23 cellular contexts compared by ENCODE assay signal in the genomic region with DNA sequence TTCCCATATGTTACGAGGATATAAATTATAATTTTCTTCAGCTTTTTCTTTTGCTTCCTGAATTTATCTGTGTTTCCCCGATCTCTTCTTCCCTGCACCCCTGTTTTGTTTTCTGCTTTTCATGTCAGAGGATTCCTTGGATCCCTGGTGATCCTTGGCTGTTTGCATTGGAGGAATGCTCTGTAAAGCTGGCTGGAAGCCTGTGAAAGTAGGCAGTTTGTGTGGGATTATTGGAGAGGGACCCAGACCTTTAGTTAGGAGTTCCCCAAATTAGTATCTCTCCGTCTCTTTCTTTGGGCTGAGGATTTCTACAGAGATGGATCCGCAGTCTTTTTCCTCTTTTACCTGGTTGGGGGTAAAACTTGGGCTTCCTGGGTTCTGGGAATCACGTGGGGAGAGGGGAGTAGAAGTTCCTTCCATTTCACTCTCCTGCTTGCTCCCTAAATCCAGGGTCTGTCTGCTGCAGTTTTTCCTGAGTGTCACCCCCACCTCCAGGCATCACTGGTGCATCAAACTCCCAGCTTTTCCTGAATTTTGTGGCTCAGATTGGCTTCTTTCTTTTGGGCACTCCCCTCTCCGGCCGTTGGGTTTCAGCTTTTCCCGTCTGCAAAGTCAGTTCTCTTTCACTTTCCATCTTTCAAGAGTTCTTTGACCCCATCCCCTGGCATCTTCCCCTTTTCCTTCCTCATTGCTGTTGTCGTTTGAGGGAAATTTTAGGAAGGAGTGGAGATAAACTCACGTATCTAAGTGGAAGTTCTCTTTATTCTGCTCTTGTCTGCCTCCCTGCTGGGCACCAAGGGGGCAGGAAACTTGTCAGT.
DNase-seq lines count a peak whose midpoint lies in the region; ATAC-seq and TF ChIP-seq lines count a peak whose summit lies in the region.
"Had no signal": no experiment of that assay in that cellular context is flagged by ENCODE, and none has a peak within 500 bp of the region (broad histone marks: within the 10 kb centered on the region; RNA-seq: fewer than 3 reads in every experiment).

No MANE protein-coding gene starts in this region.

- H2AFZ ChIP-seq in osteoblast (ENCODE audit: low read length): no peak overlapping the region
- H2AFZ ChIP-seq: PC-9 had no signal

- DNase-seq in CD14-positive monocyte (ENCODE audit: low spot score) (no peak), endodermal cell (no peak), osteoblast (ENCODE audit: insufficient read length, low spot score, missing footprints) (no peak), NCI-H2196 (lab: John Stamatoyannopoulos, UW; ENCODE audit: unreplicated experiment) (no peak)
- DNase-seq: activated CD4-positive, alpha-beta T cell treated with anti-CD3 and anti-CD28 coated beads, Interleukin-2, amount 10 ng/mL, durations not matched to agents 7 days and 5 days; CD8-positive, alpha-beta memory T cell; DMS53; effector memory CD8-positive, alpha-beta T cell; HFFc6; left ventricle myocardium inferior; NCI-H1092 treated with DMSO at 0.1 percent for 48 hours; NCI-H2029 treated with DMSO at 0.1 percent for 48 hours; NCI-H446; nephron progenitor cell; SHP77; uterus had no signal

- H3K9me3 Mint-ChIP-seq in CD14-positive monocyte: peaks cover 6 to 13% (median 8%) of the 10 kb centered on the region in 7 donors
- peaks cover 17% of the 10 kb centered on the region for H3K9me3 Mint-ChIP-seq in endodermal cell
- H3K9me3 Mint-ChIP-seq: activated naive CD4-positive, alpha-beta T cell treated with anti-CD3 and anti-CD28 coated beads, Interleukin-2, amount 50 U/mL, for 24 hours; effector memory CD8-positive, alpha-beta T cell had no signal

- H3K9ac ChIP-seq in HUES6 (ENCODE audit: low read length) (no peak overlapping the region), endodermal cell (ENCODE audit: extremely low read depth, low read length, poor library complexity, severe bottlenecking) (no peak overlapping the region)

- no peaks in the 10 kb centered on the region for H3K36me3 ChIP-seq in HUES6 (ENCODE audit: control insufficient read depth, insufficient read depth, low read length)
- no peaks in the 10 kb centered on the region for H3K36me3 ChIP-seq in endodermal cell (ENCODE audit: control insufficient read depth, insufficient read depth, low read length)
- no peaks in the 10 kb centered on the region for H3K36me3 ChIP-seq in osteoblast (ENCODE audit: insufficient read depth, low read length)
- H3K36me3 ChIP-seq: left ventricle myocardium inferior, prostate gland, uterus had no signal

- peak overlapping the region in 1 of 7 donors; percentile 20 for H3K27ac Mint-ChIP-seq in CD14-positive monocyte
- H3K27ac Mint-ChIP-seq in endodermal cell: peak overlapping the region; percentile 18
- H3K27ac Mint-ChIP-seq: activated CD4-positive, alpha-beta T cell treated with anti-CD3 and anti-CD28 coated beads, Interleukin-2, amount 10 ng/mL, durations not matched to agents 7 days and 5 days; activated naive CD4-positive, alpha-beta T cell treated with anti-CD3 and anti-CD28 coated beads, Interleukin-2, amount 50 U/mL, for 24 hours; activated T-helper 1 cell treated with anti-CD3 and anti-CD28 coated beads, Interleukin-12 subunit alpha, Interleukin-12 subunit beta, Interleukin-2, Interleukin-4 antibody, amounts not matched to agents 30 ng/mL and 10 ng/mL and 1 ng/mL, durations not matched to agents 14 hours and 24 hours and 36 hours; effector memory CD8-positive, alpha-beta T cell; HFFc6; nephron progenitor cell had no signal

- H4K20me1 ChIP-seq in osteoblast (ENCODE audit: insufficient read depth, low read length): no peaks in the 10 kb centered on the region

- H3K27me3 ChIP-seq in HUES6 (ENCODE audit: control insufficient read depth, insufficient read depth, low read length): peaks cover 3% of the 10 kb centered on the region; the same call in 1 of the 2 replicates
- no peaks in the 10 kb centered on the region for H3K27me3 ChIP-seq in endodermal cell (ENCODE audit: control insufficient read depth, insufficient read depth, low read length, poor library complexity, severe bottlenecking)
- H3K27me3 ChIP-seq in osteoblast (ENCODE audit: insufficient read depth, low read length): peaks cover 21% of the 10 kb centered on the region
- H3K27me3 ChIP-seq: uterus had no signal

- H3K9me3 ChIP-seq in HUES6 (ENCODE audit: control insufficient read depth, insufficient read depth, low read depth, low read length): peaks cover 8% of the 10 kb centered on the region
- peaks cover 8% of the 10 kb centered on the region for H3K9me3 ChIP-seq in endodermal cell (ENCODE audit: control insufficient read depth, low read length)
- peaks cover 6% of the 10 kb centered on the region for H3K9me3 ChIP-seq in osteoblast (ENCODE audit: low read depth, low read length)
- H3K9me3 ChIP-seq: prostate gland, uterus had no signal

- H3K27me3 Mint-ChIP-seq in CD14-positive monocyte (ENCODE audit: low read depth in 3 of 3) (peaks cover 10 to 16% (median 10%) of the 10 kb centered on the region in 3 donors), endodermal cell (ENCODE audit: insufficient read depth) (peaks cover 17% of the 10 kb centered on the region)

- ATAC-seq in HG03442 (IDR thresholded peaks at IDR 0.05; ENCODE audit: unreplicated experiment) (no peak), GM19463 (IDR thresholded peaks at IDR 0.05; ENCODE audit: unreplicated experiment) (no peak)
- ATAC-seq: effector memory CD8-positive, alpha-beta T cell had no signal

- H3K4me3 Mint-ChIP-seq in CD14-positive monocyte (peak overlapping the region; percentile 40 to 81), endodermal cell (peak overlapping the region; percentile 37)
- H3K4me3 Mint-ChIP-seq: activated CD4-positive, alpha-beta T cell treated with anti-CD3 and anti-CD28 coated beads, Interleukin-2, amount 10 ng/mL, durations not matched to agents 7 days and 5 days; activated naive CD4-positive, alpha-beta T cell treated with anti-CD3 and anti-CD28 coated beads, Interleukin-2, amount 50 U/mL, for 24 hours; activated T-helper 1 cell treated with anti-CD3 and anti-CD28 coated beads, Interleukin-12 subunit alpha, Interleukin-12 subunit beta, Interleukin-2, Interleukin-4 antibody, amounts not matched to agents 30 ng/mL and 10 ng/mL and 1 ng/mL, durations not matched to agents 14 hours and 24 hours and 36 hours; CD8-positive, alpha-beta memory T cell; effector memory CD8-positive, alpha-beta T cell; HFFc6; nephron progenitor cell had no signal

- no peak overlapping the region for H3K27ac ChIP-seq in HUES6 (ENCODE audit: low read depth, low read length)
- no peak overlapping the region for H3K27ac ChIP-seq in endodermal cell (ENCODE audit: low read depth, low read length)
- H3K27ac ChIP-seq in osteoblast (ENCODE audit: low read depth, low read length): no peak overlapping the region
- H3K27ac ChIP-seq: left ventricle myocardium inferior, PC-9, prostate gland, uterus had no signal

- H3K79me2 ChIP-seq in osteoblast (ENCODE audit: insufficient read depth, low read length): no peaks in the 10 kb centered on the region

- H3K36me3 Mint-ChIP-seq in CD14-positive monocyte: no peaks in the 10 kb centered on the region
- H3K36me3 Mint-ChIP-seq in endodermal cell (ENCODE audit: low read depth): no peaks in the 10 kb centered on the region
- H3K36me3 Mint-ChIP-seq: activated naive CD4-positive, alpha-beta T cell treated with anti-CD3 and anti-CD28 coated beads, Interleukin-2, amount 50 U/mL, for 24 hours; CD8-positive, alpha-beta memory T cell had no signal

- H3K4me1 ChIP-seq in HUES6 (ENCODE audit: control insufficient read depth, insufficient read depth, low read length): peaks cover 8% of the 10 kb centered on the region; the same call in 1 of the 2 replicates
- no peaks in the 10 kb centered on the region for H3K4me1 ChIP-seq in endodermal cell (ENCODE audit: control insufficient read depth, insufficient read depth, low read length)
- no peaks in the 10 kb centered on the region for H3K4me1 ChIP-seq in osteoblast (ENCODE audit: insufficient read depth, low read length)
- H3K4me1 ChIP-seq: left ventricle myocardium inferior, prostate gland, uterus had no signal

- H3K4me3 ChIP-seq in HUES6 (ENCODE audit: low read depth, low read length) (0 out of 2 replicates have a peak overlapping the region, but pooled peaks have one; percentile 6), endodermal cell (ENCODE audit: low read length) (no peak overlapping the region), osteoblast (ENCODE audit: insufficient read depth, low read length) (no peak overlapping the region)
- H3K4me3 ChIP-seq: left ventricle myocardium inferior, PC-9, prostate gland, uterus had no signal

- H3K4me2 ChIP-seq in osteoblast (ENCODE audit: insufficient read depth, low read length): peak overlapping the region; percentile 29
- H3K4me2 ChIP-seq: PC-9 had no signal

- H3K4me1 Mint-ChIP-seq in CD14-positive monocyte: peaks cover 20% of the 10 kb centered on the region
- peaks cover 13% of the 10 kb centered on the region for H3K4me1 Mint-ChIP-seq in endodermal cell
- H3K4me1 Mint-ChIP-seq: activated CD4-positive, alpha-beta T cell treated with anti-CD3 and anti-CD28 coated beads, Interleukin-2, amount 10 ng/mL, durations not matched to agents 7 days and 5 days; activated naive CD4-positive, alpha-beta T cell treated with anti-CD3 and anti-CD28 coated beads, Interleukin-2, amount 50 U/mL, for 24 hours; CD8-positive, alpha-beta memory T cell had no signal

- TF ChIP-seq CTCF in CD14-positive monocyte (IDR thresholded peaks at IDR 0.05) (no peak), endodermal cell (conservative IDR thresholded peaks at IDR 0.05) (no peak), osteoblast (IDR thresholded peaks at IDR 0.05; ENCODE audit: extremely low read depth, low read depth, low read length) (no peak)

- intact Hi-C loops in CD14-positive monocyte (cut with micrococcal nuclease): no loop called here

- 51 to 60% methylated on average over 2 to 10 of the region's 10 CpGs for whole genome bisulfite sequencing in endodermal cell (ENCODE audit: insufficient coverage in 1 of 2, insufficient read length in 1 of 2), 2 experiments
